8 cellular contexts compared by ENCODE assay signal in the genomic region with DNA sequence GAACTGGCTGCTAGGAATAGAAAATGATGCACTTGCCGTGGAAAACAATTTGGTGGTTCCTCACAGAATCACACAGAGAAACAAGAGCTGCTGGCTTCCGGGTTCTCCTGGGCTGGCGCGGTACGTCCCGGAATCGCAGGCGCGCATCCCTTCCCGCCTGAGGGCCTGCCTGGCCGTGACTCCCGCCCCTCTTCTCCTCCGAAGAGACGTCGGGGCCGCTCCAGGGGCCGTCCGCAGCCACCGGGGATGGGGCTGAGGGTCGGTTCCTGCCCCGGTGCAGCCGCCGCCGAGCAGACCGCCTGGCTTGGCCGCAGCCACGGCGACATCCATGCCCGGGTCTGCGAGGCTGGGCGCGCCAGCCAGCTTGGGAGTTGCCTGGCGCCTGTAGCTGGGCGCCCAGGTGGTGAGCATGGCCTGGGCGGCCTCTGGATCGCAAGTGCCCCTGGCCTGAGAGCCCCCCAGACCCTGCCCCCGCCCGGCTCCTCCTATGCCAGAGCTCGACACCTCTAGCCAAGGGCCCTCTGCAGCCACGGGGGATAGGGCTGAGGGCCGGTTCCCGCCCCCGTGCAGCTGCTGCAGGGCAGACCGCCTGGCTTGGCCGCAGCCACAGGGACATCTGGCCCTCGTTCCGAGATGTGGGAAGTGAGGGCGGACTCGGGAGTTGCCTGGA.
DNase-seq lines count a peak whose midpoint lies in the region; ATAC-seq and TF ChIP-seq lines count a peak whose summit lies in the region.
"Not testable (repeated sequence)": the region's sequence is repeated elsewhere in the genome, so short reads cannot be mapped to it uniquely, and the experiment has no call there.

No MANE protein-coding gene starts in this region.

- not testable (repeated sequence) for TF ChIP-seq CTCF in 22Rv1 (IDR thresholded peaks at IDR 0.05); MM.1S (IDR thresholded peaks at IDR 0.05; ENCODE audit: low read length); dorsolateral prefrontal cortex (IDR thresholded peaks at IDR 0.05 in 54 of 56, conservative IDR thresholded peaks at IDR 0.05 in 2 of 56; ENCODE audit: low read depth in 1 of 56, partially characterized antibody in 56 of 56); left lung (IDR thresholded peaks at IDR 0.05)

- not testable (repeated sequence) for H3K79me2 ChIP-seq in MM.1S (ENCODE audit: low read length)

- H3K9ac ChIP-seq in MM.1S (ENCODE audit: low read length) = peak overlapping the region; percentile 57; the same call in 1 of the 2 replicates
- H3K9ac ChIP-seq in skeletal muscle satellite cell (ENCODE audit: low read depth, low read length) = peak overlapping the region; percentile 38

- DNase-seq in MM.1S = not testable (repeated sequence)
- DNase-seq in activated T-cell treated with anti-CD3 and anti-CD28 coated beads for 24 hours (ENCODE audit: low read depth) = peak; percentile 14
- peak in 8 of 10 donors; percentile 36 to 77 (median 51) for DNase-seq in dorsolateral prefrontal cortex
- peak; percentile 40 to 82 for DNase-seq in left lung

- not testable (repeated sequence) for H3K9me2 ChIP-seq in MM.1S (replicated peaks; ENCODE audit: insufficient read depth, low read length)

- not testable (repeated sequence) for H2AFZ ChIP-seq in MM.1S (ENCODE audit: low read length)

- not testable (repeated sequence) for H3K36me3 ChIP-seq in MM.1S (replicated peaks; ENCODE audit: insufficient read depth, low read length); left lung; skeletal muscle satellite cell (ENCODE audit: insufficient read depth, low read length)

- H3K27ac ChIP-seq in 22Rv1 (peak overlapping the region; percentile 81), MM.1S (ENCODE audit: low read length) (peak overlapping the region; percentile 25; the same call in 1 of the 2 replicates), dorsolateral prefrontal cortex (peak overlapping the region in 37 of 59 donors; percentile 29 to 85 (median 72))
- not testable (repeated sequence) for H3K27ac ChIP-seq in left lung

- H3K27me3 ChIP-seq in MM.1S (replicated peaks; ENCODE audit: insufficient read depth, low read length); skeletal muscle satellite cell (ENCODE audit: control insufficient read depth, insufficient read depth, low read length): not testable (repeated sequence)
- peaks cover 0 to 15% (median 0%) of the 10 kb centered on the region in 45 donors for H3K27me3 ChIP-seq in dorsolateral prefrontal cortex
- peaks cover 8 to 34% of the 10 kb centered on the region in 2 donors for H3K27me3 ChIP-seq in left lung

- H3K4me3 ChIP-seq in MM.1S (ENCODE audit: low read length) (peak overlapping the region; percentile 55), dorsolateral prefrontal cortex (peak overlapping the region in 57 of 59 donors; percentile 28 to 72 (median 56)), left lung (peak overlapping the region in 1 of 2 donors; percentile 42), skeletal muscle satellite cell (ENCODE audit: low read length) (peak overlapping the region; percentile 64)

- intact Hi-C loops in dorsolateral prefrontal cortex (cut with DNase I); left lung (cut with DNase I): not testable (repeated sequence)

- not testable (repeated sequence) for H4K20me1 ChIP-seq in MM.1S (ENCODE audit: insufficient read depth, low read length)

- H3K4me2 ChIP-seq in MM.1S (ENCODE audit: low read depth, low read length) = peak overlapping the region; percentile 37; the same call in 1 of the 2 replicates
- peak overlapping the region; percentile 73 for H3K4me2 ChIP-seq in skeletal muscle satellite cell (ENCODE audit: low read length)

- H3K9me3 ChIP-seq in MM.1S (replicated peaks; ENCODE audit: insufficient read depth, low read length); left lung; skeletal muscle satellite cell (replicated peaks; ENCODE audit: low read length): not testable (repeated sequence)

- not testable (repeated sequence) for H3F3A ChIP-seq in MM.1S (ENCODE audit: insufficient read depth, low read length)

- peak; percentile 29 for ATAC-seq in GM18909 (IDR thresholded peaks at IDR 0.05; ENCODE audit: poor library complexity, unreplicated experiment)
- ATAC-seq in HG02759 (IDR thresholded peaks at IDR 0.05; ENCODE audit: unreplicated experiment) = peak; percentile 28
- peak; percentile 51 for ATAC-seq in left lung

- not testable (repeated sequence) for H3K4me1 ChIP-seq in MM.1S (ENCODE audit: low read length); left lung; skeletal muscle satellite cell (ENCODE audit: control insufficient read depth, insufficient read depth, low read length)
